In the genomic region with DNA sequence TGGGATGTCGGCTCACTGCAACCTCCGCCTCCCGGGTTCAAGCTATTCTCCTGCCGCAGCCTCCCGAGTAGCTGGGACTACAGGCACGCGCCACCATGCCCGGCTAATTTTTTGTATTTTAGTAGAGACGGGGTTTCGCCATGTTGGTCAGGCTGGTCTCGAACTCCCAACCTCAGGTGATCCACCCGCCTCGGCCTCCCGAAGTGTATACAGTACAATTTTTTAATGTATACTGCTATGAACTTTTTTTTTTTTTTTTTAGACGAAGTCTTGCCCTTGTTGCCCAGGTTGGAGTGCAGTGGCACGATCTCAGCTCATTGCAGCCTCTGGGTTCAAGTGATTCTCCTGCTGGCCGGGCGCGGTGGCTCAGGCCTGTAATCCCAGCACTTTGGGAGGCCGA, we compare ENCODE assay signal across 7 cellular contexts. TPM values are rescaled to one million over a fixed set of nuclear protein-coding genes. Genes with fewer than 3 reads are reported as not detected.
A peak's percentile ranks its signal among the peaks of the same experiment; 100 is the strongest.
DNase-seq lines count a peak whose midpoint lies in the region; ATAC-seq, FAIRE-seq and TF ChIP-seq lines count a peak whose summit lies in the region.
"Not testable (repeated sequence)": the region's sequence is repeated elsewhere in the genome, so short reads cannot be mapped to it uniquely, and the experiment has no call there.

No MANE protein-coding gene starts in this region.

- H3K4me1 ChIP-seq in CD8-positive, alpha-beta memory T cell (ENCODE audit: insufficient read depth, low read length); astrocyte (ENCODE audit: insufficient read depth, low read length): not testable (repeated sequence)
- H3K4me1 ChIP-seq in left ventricle myocardium inferior, result peaks cover 29% of the 10 kb centered on the region

- H4K20me1 ChIP-seq in astrocyte (ENCODE audit: insufficient read depth, low read length), result not testable (repeated sequence)

- H3K36me3 ChIP-seq in CD8-positive, alpha-beta memory T cell (ENCODE audit: insufficient read depth, low read length); astrocyte (ENCODE audit: insufficient read depth, low read length); left ventricle myocardium inferior: not testable (repeated sequence)

- not testable (repeated sequence) for H3K27me3 ChIP-seq in CD8-positive, alpha-beta memory T cell (ENCODE audit: insufficient read depth, low read length, poor library complexity, severe bottlenecking); astrocyte (ENCODE audit: insufficient read depth, low read length); left ventricle myocardium inferior (ENCODE audit: low read depth)

- CTCF ChIA-PET in CD8-positive, alpha-beta memory T cell (lab: Charles Lee), result interaction anchor here (1.2 to 1.7 kb wide), 3 partner anchors 12 to 85 kb away, joined by 3 to 4 read pairs (median 3); no protein-coding TSS in a partner anchor

- not testable (repeated sequence) for H3K27ac ChIP-seq in CD8-positive, alpha-beta memory T cell (ENCODE audit: low read depth, low read length); astrocyte (ENCODE audit: low read depth, low read length)
- peak overlapping the region; percentile 98 for H3K27ac ChIP-seq in left ventricle myocardium inferior (replicated peaks)

- H3K4me1 Mint-ChIP-seq in CD8-positive, alpha-beta memory T cell, result peaks cover 16 to 27% (median 19%) of the 10 kb centered on the region in 3 donors
- peaks cover 25% of the 10 kb centered on the region for H3K4me1 Mint-ChIP-seq in T-helper 17 cell
- peaks cover 21% of the 10 kb centered on the region for H3K4me1 Mint-ChIP-seq in activated T-cell treated with anti-CD3 and anti-CD28 coated beads, Interleukin-2, amount 50 U/mL, for 4 hours (ENCODE audit: low read depth)
- H3K4me1 Mint-ChIP-seq in astrocyte (ENCODE audit: low read depth, unreplicated experiment), result peaks cover 11% of the 10 kb centered on the region
- H3K4me1 Mint-ChIP-seq in natural killer cell treated with Interleukin-12 subunit alpha and Interleukin-12 subunit beta and Interleukin-15 and Interleukin-18, amount 100 ng/mL, for 72 hours (ENCODE audit: low read depth in 2 of 2), result peaks cover 20 to 22% of the 10 kb centered on the region in 2 donors
- peaks cover 16 to 18% of the 10 kb centered on the region in 2 donors for H3K4me1 Mint-ChIP-seq in stimulated activated naive B cell treated with anti-CD40 and anti-IgM and Interleukin-4, amounts not matched to agents 10 μg/mL and 1 μg/mL and 100 μg/mL, for 72 hours

- DNase-seq in CD8-positive, alpha-beta memory T cell; T-helper 17 cell; activated T-cell treated with anti-CD3 and anti-CD28 coated beads, Interleukin-2, amount 50 U/mL, for 4 hours; astrocyte (ENCODE audit: low read depth); left ventricle myocardium inferior; natural killer cell treated with Interleukin-12 subunit alpha and Interleukin-12 subunit beta and Interleukin-15 and Interleukin-18, amount 100 ng/mL, for 72 hours (ENCODE audit: low spot score); stimulated activated naive B cell treated with anti-CD40 and anti-IgM and Interleukin-4, amounts not matched to agents 10 μg/mL and 1 μg/mL and 100 μg/mL, for 72 hours: not testable (repeated sequence)

- not testable (repeated sequence) for H3K9me3 Mint-ChIP-seq in CD8-positive, alpha-beta memory T cell; activated T-cell treated with anti-CD3 and anti-CD28 coated beads, Interleukin-2, amount 50 U/mL, for 4 hours; astrocyte (ENCODE audit: unreplicated experiment); natural killer cell treated with Interleukin-12 subunit alpha and Interleukin-12 subunit beta and Interleukin-15 and Interleukin-18, amount 100 ng/mL, for 72 hours; stimulated activated naive B cell treated with anti-CD40 and anti-IgM and Interleukin-4, amounts not matched to agents 10 μg/mL and 1 μg/mL and 100 μg/mL, for 72 hours

- not testable (repeated sequence) for FAIRE-seq in astrocyte (lab: Jason Lieb, UNC)

- intact Hi-C loops in left ventricle myocardium inferior (cut with micrococcal nuclease), result loop anchor here (10.0 kb wide), 1 partner anchor 87 kb away; no protein-coding TSS in a partner anchor

- H3K36me3 Mint-ChIP-seq in CD8-positive, alpha-beta memory T cell, result peaks cover 0 to 12% (median 0%) of the 10 kb centered on the region in 3 donors
- H3K36me3 Mint-ChIP-seq in T-helper 17 cell (ENCODE audit: low read depth); activated T-cell treated with anti-CD3 and anti-CD28 coated beads, Interleukin-2, amount 50 U/mL, for 4 hours (ENCODE audit: insufficient read depth); astrocyte (ENCODE audit: low read depth, unreplicated experiment); natural killer cell treated with Interleukin-12 subunit alpha and Interleukin-12 subunit beta and Interleukin-15 and Interleukin-18, amount 100 ng/mL, for 72 hours: not testable (repeated sequence)
- peaks cover 1 to 13% of the 10 kb centered on the region in 2 donors for H3K36me3 Mint-ChIP-seq in stimulated activated naive B cell treated with anti-CD40 and anti-IgM and Interleukin-4, amounts not matched to agents 10 μg/mL and 1 μg/mL and 100 μg/mL, for 72 hours

- H3K4me3 Mint-ChIP-seq in CD8-positive, alpha-beta memory T cell, result peak overlapping the region in 6 of 7 donors; percentile 9 to 58 (median 43)
- H3K4me3 Mint-ChIP-seq in T-helper 17 cell, result not testable (repeated sequence)
- peak overlapping the region; percentile 46 for H3K4me3 Mint-ChIP-seq in activated T-cell treated with anti-CD3 and anti-CD28 coated beads, Interleukin-2, amount 50 U/mL, for 4 hours
- peak overlapping the region; percentile 50 for H3K4me3 Mint-ChIP-seq in astrocyte (ENCODE audit: unreplicated experiment)
- H3K4me3 Mint-ChIP-seq in natural killer cell treated with Interleukin-12 subunit alpha and Interleukin-12 subunit beta and Interleukin-15 and Interleukin-18, amount 100 ng/mL, for 72 hours, result peak overlapping the region; percentile 85
- peak overlapping the region in 1 of 2 donors; percentile 48 for H3K4me3 Mint-ChIP-seq in stimulated activated naive B cell treated with anti-CD40 and anti-IgM and Interleukin-4, amounts not matched to agents 10 μg/mL and 1 μg/mL and 100 μg/mL, for 72 hours

- peak overlapping the region in 4 of 8 donors; percentile 61 to 100 (median 67) for H3K27ac Mint-ChIP-seq in CD8-positive, alpha-beta memory T cell
- peak overlapping the region; percentile 97 for H3K27ac Mint-ChIP-seq in T-helper 17 cell
- H3K27ac Mint-ChIP-seq in astrocyte (ENCODE audit: unreplicated experiment); natural killer cell treated with Interleukin-12 subunit alpha and Interleukin-12 subunit beta and Interleukin-15 and Interleukin-18, amount 100 ng/mL, for 72 hours: not testable (repeated sequence)
- H3K27ac Mint-ChIP-seq in stimulated activated naive B cell treated with anti-CD40 and anti-IgM and Interleukin-4, amounts not matched to agents 10 μg/mL and 1 μg/mL and 100 μg/mL, for 72 hours, result peak overlapping the region; percentile 47

- not testable (repeated sequence) for H3K9ac ChIP-seq in astrocyte (ENCODE audit: low read length)

- H3K27me3 Mint-ChIP-seq in CD8-positive, alpha-beta memory T cell; T-helper 17 cell; activated T-cell treated with anti-CD3 and anti-CD28 coated beads, Interleukin-2, amount 50 U/mL, for 4 hours (ENCODE audit: low read depth); astrocyte (ENCODE audit: low read depth, unreplicated experiment); natural killer cell treated with Interleukin-12 subunit alpha and Interleukin-12 subunit beta and Interleukin-15 and Interleukin-18, amount 100 ng/mL, for 72 hours; stimulated activated naive B cell treated with anti-CD40 and anti-IgM and Interleukin-4, amounts not matched to agents 10 μg/mL and 1 μg/mL and 100 μg/mL, for 72 hours: not testable (repeated sequence)

- H2AFZ ChIP-seq in astrocyte (ENCODE audit: low read depth, low read length), result not testable (repeated sequence)

- not testable (repeated sequence) for H3K9me3 ChIP-seq in CD8-positive, alpha-beta memory T cell (ENCODE audit: low read length); T-helper 17 cell (ENCODE audit: control insufficient read depth, low read length, poor library complexity, severe bottlenecking); astrocyte (ENCODE audit: insufficient read depth, low read depth, low read length); left ventricle myocardium inferior (replicated peaks)

- TF ChIP-seq CTCF in astrocyte (IDR thresholded peaks at IDR 0.05; ENCODE audit: insufficient read depth, low read depth, low read length); left ventricle myocardium inferior (IDR thresholded peaks at IDR 0.05; ENCODE audit: borderline replicate concordance): not testable (repeated sequence)

- POLR2A ChIA-PET in CD8-positive, alpha-beta memory T cell (lab: Charles Lee), result interaction anchor here (0.7 to 1.0 kb wide), 4 partner anchors 34 to 169 kb away, joined by 3 to 6 read pairs (median 4); a partner anchor contains a TSS

- not testable (repeated sequence) for H3K4me3 ChIP-seq in CD8-positive, alpha-beta memory T cell (ENCODE audit: low read length); astrocyte (ENCODE audit: insufficient read depth, low read depth, low read length)
- peak overlapping the region; percentile 83 for H3K4me3 ChIP-seq in left ventricle myocardium inferior

- H3K79me2 ChIP-seq in astrocyte (ENCODE audit: insufficient read depth, low read length), result peaks cover 26% of the 10 kb centered on the region

- not testable (repeated sequence) for H3K4me2 ChIP-seq in astrocyte (ENCODE audit: low read length)

- ATAC-seq in T-helper 17 cell; activated T-cell treated with anti-CD3 and anti-CD28 coated beads, Interleukin-2, amount 50 U/mL, for 4 hours; natural killer cell treated with Interleukin-12 subunit alpha and Interleukin-12 subunit beta and Interleukin-15 and Interleukin-18, amount 100 ng/mL, for 72 hours; stimulated activated naive B cell treated with anti-CD40 and anti-IgM and Interleukin-4, amounts not matched to agents 10 μg/mL and 1 μg/mL and 100 μg/mL, for 72 hours (replicated peaks): not testable (repeated sequence)

RNA-seq across cellular contexts. Expression of a gene that starts 1.7 kb away (rescaled TPM):
- total RNA-seq in CD8-positive, alpha-beta memory T cell, result 1 to 10 TPM; 8.5 to 9.2 TPM
- 17.3 TPM for polyA plus RNA-seq in CD8-positive, alpha-beta memory T cell
- total RNA-seq in T-helper 17 cell, result 1 to 10 TPM; 2.8 to 4.4 TPM
- 1 to 10 TPM; 6.8 to 7.9 (median 7.3) TPM for total RNA-seq in activated T-cell treated with anti-CD3 and anti-CD28 coated beads, Interleukin-2, amount 50 U/mL, for 4 hours
- total RNA-seq in astrocyte, result 7.8 and 9.9 TPM in 2 replicates
- 2.4 TPM for total RNA-seq in left ventricle myocardium inferior
- 10 to 100 TPM in 1 of 2 donors, 1 to 10 TPM in 1; 7.8 to 10.8 TPM for total RNA-seq in natural killer cell treated with Interleukin-12 subunit alpha and Interleukin-12 subunit beta and Interleukin-15 and Interleukin-18, amount 100 ng/mL, for 72 hours

RNA-seq across cellular contexts. Expression of a gene that starts 33.9 kb away (rescaled TPM):
- 1 to 10 TPM; 1.4 to 1.8 TPM for total RNA-seq in CD8-positive, alpha-beta memory T cell
- 1.7 TPM for polyA plus RNA-seq in CD8-positive, alpha-beta memory T cell
- total RNA-seq in T-helper 17 cell (under 1 TPM; 0.23 to 0.87 TPM), astrocyte (5.9 and 7.1 TPM in 2 replicates), left ventricle myocardium inferior (0.58 TPM)
- under 1 TPM; 0.43 to 0.61 (median 0.43) TPM for total RNA-seq in activated T-cell treated with anti-CD3 and anti-CD28 coated beads, Interleukin-2, amount 50 U/mL, for 4 hours
- total RNA-seq in natural killer cell treated with Interleukin-12 subunit alpha and Interleukin-12 subunit beta and Interleukin-15 and Interleukin-18, amount 100 ng/mL, for 72 hours, result 1 to 10 TPM in 1 of 2 donors, under 1 TPM in 1; 0.39 to 1.4 TPM

RNA-seq across cellular contexts. Expression of a gene that starts 55.0 kb away (rescaled TPM):
- total RNA-seq in CD8-positive, alpha-beta memory T cell, result 10 to 100 TPM; 15.7 to 16.4 TPM
- polyA plus RNA-seq in CD8-positive, alpha-beta memory T cell, result 13.0 TPM
- 10 to 100 TPM; 17.2 to 19.7 TPM for total RNA-seq in T-helper 17 cell
- total RNA-seq in activated T-cell treated with anti-CD3 and anti-CD28 coated beads, Interleukin-2, amount 50 U/mL, for 4 hours, result 10 to 100 TPM; 15.8 to 17.1 (median 16.3) TPM
- total RNA-seq in astrocyte, result 14.6 and 16.6 TPM in 2 replicates
- total RNA-seq in left ventricle myocardium inferior, result 7.1 TPM
- 10 to 100 TPM; 17.9 to 20.0 TPM for total RNA-seq in natural killer cell treated with Interleukin-12 subunit alpha and Interleukin-12 subunit beta and Interleukin-15 and Interleukin-18, amount 100 ng/mL, for 72 hours
